ENCODE assay signal across 2 cellular contexts in genomic region chr3:31918179-31919165, GRCh38.
TF ChIP-seq lines count a peak whose summit lies in the region.

No MANE protein-coding gene starts in this region.

TF ChIP-seq in H1, 55 proteins besides CTCF, POLR2A, EP300 and RAD21 (continued from another document):
- TF ChIP-seq SIX5 (IDR thresholded peaks at IDR 0.05; ENCODE audit: low read depth, low read length), result no peak
- no peak for TF ChIP-seq TAF1 (IDR thresholded peaks at IDR 0.05; ENCODE audit: low read depth, low read length)
- no peak for TF ChIP-seq ZNF274 (IDR thresholded peaks at IDR 0.05; ENCODE audit: borderline replicate concordance, extremely low read depth, low read length)
- no peak for TF ChIP-seq HDAC2 (IDR thresholded peaks at IDR 0.05; ENCODE audit: borderline replicate concordance in 1 of 2, low read depth in 2 of 2, low read length in 2 of 2)
- no peak for TF ChIP-seq BCL11A (IDR thresholded peaks at IDR 0.05; ENCODE audit: low read depth in 2 of 2, low read length in 2 of 2)
- no peak for TF ChIP-seq RFX5 (IDR thresholded peaks at IDR 0.05; ENCODE audit: borderline replicate concordance, low read depth, low read length)
- no peak for TF ChIP-seq CTBP2 (IDR thresholded peaks at IDR 0.05; ENCODE audit: borderline replicate concordance, insufficient read depth, insufficient read length, low read length)
- TF ChIP-seq SAP30 (IDR thresholded peaks at IDR 0.05; ENCODE audit: insufficient read depth, insufficient replicate concordance, low read length), result no peak
- TF ChIP-seq ATF2 (IDR thresholded peaks at IDR 0.05; ENCODE audit: low read length), result no peak

TF ChIP-seq in SK-N-SH, 30 proteins besides CTCF, POLR2A, EP300 and RAD21 (continued from another document):
- TF ChIP-seq REST (IDR thresholded peaks at IDR 0.05; ENCODE audit: low read depth, low read length) (no peak), FOSL2 (IDR thresholded peaks at IDR 0.05; ENCODE audit: borderline replicate concordance, low read depth) (no peak), ELF1 (IDR thresholded peaks at IDR 0.05) (no peak), RFX5 (IDR thresholded peaks at IDR 0.05; ENCODE audit: low read length) (no peak)
